15 cellular contexts compared by ENCODE assay signal in the genomic region with DNA sequence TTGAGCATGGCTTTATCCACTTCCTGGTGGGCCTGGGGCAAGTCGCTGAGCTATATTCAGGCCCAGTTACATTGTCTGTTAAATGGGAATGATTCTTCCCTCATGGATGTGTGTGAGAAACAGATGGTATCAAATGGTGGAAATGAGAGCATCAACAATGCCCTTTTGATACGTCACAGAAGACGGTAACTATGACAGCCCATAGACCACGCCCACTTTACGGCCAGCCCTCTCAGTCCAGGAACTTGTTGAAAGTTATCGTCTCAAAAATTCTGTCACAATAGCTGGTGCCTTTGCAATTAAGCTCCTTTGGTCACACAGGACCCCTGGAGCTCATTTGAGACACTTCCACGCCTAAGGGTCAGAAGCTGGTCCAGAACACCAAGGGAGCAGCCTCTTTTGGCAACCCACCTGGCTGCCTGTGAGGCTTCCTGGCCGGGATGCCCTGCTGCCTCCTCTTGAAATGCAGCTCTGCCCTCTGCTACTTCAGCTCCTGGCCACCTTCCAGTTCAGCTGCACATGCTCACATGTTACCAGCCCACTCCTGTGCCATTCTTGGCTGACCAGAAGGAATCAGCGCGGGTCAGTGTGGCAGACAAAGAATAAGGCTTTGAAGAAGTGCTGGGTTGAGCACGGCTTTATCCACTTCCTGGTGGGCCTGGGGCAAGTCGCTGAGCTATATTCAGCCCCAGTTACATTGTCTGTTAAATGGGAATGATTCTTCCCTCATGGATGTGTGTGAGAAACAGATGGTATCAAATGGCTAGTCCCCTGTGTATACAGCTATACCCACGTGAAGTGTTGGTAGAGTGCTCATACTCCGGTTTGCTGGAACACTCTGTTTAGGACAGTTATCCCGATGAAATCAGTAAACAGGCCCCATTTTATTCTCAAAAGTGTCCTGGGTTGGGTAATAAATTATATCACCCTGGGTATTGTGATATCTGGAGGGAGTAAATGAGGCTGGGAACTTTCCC.
DNase-seq lines count a peak whose midpoint lies in the region; ATAC-seq, FAIRE-seq and TF ChIP-seq lines count a peak whose summit lies in the region.
"Had no signal": no experiment of that assay in that cellular context is flagged by ENCODE, and none has a peak within 500 bp of the region (broad histone marks: within the 10 kb centered on the region; RNA-seq: fewer than 3 reads in every experiment).

No MANE protein-coding gene starts in this region.

- no peak overlapping the region for H3K27ac Mint-ChIP-seq in natural killer cell treated with Interleukin-12 subunit alpha and Interleukin-12 subunit beta and Interleukin-15 and Interleukin-18, amount 100 ng/mL, for 72 hours
- H3K27ac Mint-ChIP-seq in osteocyte (ENCODE audit: unreplicated experiment) = no peak overlapping the region
- H3K27ac Mint-ChIP-seq: B cell, memory B cell had no signal

- H3K4me3 Mint-ChIP-seq in natural killer cell treated with Interleukin-12 subunit alpha and Interleukin-12 subunit beta and Interleukin-15 and Interleukin-18, amount 100 ng/mL, for 72 hours = no peak overlapping the region
- no peak overlapping the region for H3K4me3 Mint-ChIP-seq in osteocyte (ENCODE audit: unreplicated experiment)
- H3K4me3 Mint-ChIP-seq: B cell, memory B cell had no signal

- intact Hi-C loops in cardiac septum (cut with DNase I) = no loop called here

- no peaks in the 10 kb centered on the region for H3K36me3 Mint-ChIP-seq in natural killer cell treated with Interleukin-12 subunit alpha and Interleukin-12 subunit beta and Interleukin-15 and Interleukin-18, amount 100 ng/mL, for 72 hours
- H3K36me3 Mint-ChIP-seq in osteocyte (ENCODE audit: unreplicated experiment) = peaks cover 8% of the 10 kb centered on the region

- no peaks in the 10 kb centered on the region for H3K9me3 Mint-ChIP-seq in natural killer cell treated with Interleukin-12 subunit alpha and Interleukin-12 subunit beta and Interleukin-15 and Interleukin-18, amount 100 ng/mL, for 72 hours
- H3K9me3 Mint-ChIP-seq in osteocyte (ENCODE audit: unreplicated experiment) = peaks cover 10% of the 10 kb centered on the region

- FAIRE-seq in GM12891 (lab: Jason Lieb, UNC) = no peak

- no peak for ATAC-seq in natural killer cell treated with Interleukin-12 subunit alpha and Interleukin-12 subunit beta and Interleukin-15 and Interleukin-18, amount 100 ng/mL, for 72 hours
- ATAC-seq in omental fat pad (ENCODE audit: low FRiP score) = no peak

- peaks cover 17 to 26% of the 10 kb centered on the region in 2 donors for H3K4me1 Mint-ChIP-seq in natural killer cell treated with Interleukin-12 subunit alpha and Interleukin-12 subunit beta and Interleukin-15 and Interleukin-18, amount 100 ng/mL, for 72 hours (ENCODE audit: low read depth in 2 of 2)
- H3K4me1 Mint-ChIP-seq in osteocyte (ENCODE audit: unreplicated experiment) = peaks cover 16% of the 10 kb centered on the region

- TF ChIP-seq POLR2A in GM12891 (IDR thresholded peaks at IDR 0.05; ENCODE audit: low read depth, low read length) = no peak

- TF ChIP-seq CTCF in omental fat pad (IDR thresholded peaks at IDR 0.05) (no peak), osteocyte (IDR thresholded peaks at IDR 0.05) (no peak)

- DNase-seq in DMS79 treated with DMSO at 0.1 percent for 48 hours (lab: John Stamatoyannopoulos, UW) (peak; percentile 42), SHP77 treated with DMSO at 0.1 percent for 48 hours (lab: John Stamatoyannopoulos, UW) (peak; percentile 8), cardiac septum (ENCODE audit: low spot score) (peak; percentile 83), putamen (ENCODE audit: low spot score) (peak; percentile 23), omental fat pad (ENCODE audit: low spot score) (no peak), osteocyte (ENCODE audit: extremely low spot score, unreplicated experiment) (no peak), GM12891 (ENCODE audit: insufficient read length, low spot score) (no peak)
- DNase-seq in natural killer cell treated with Interleukin-12 subunit alpha and Interleukin-12 subunit beta and Interleukin-15 and Interleukin-18, amount 100 ng/mL, for 72 hours (ENCODE audit: low spot score) = no peak
- DNase-seq: activated CD4-positive, alpha-beta T cell treated with anti-CD3 and anti-CD28 coated beads, Interleukin-2, amount 50 U/mL, for 4 hours; amniotic stem cell; colonic mucosa; NCI-H1930; NCI-H82 had no signal

- no peaks in the 10 kb centered on the region for H3K27me3 Mint-ChIP-seq in natural killer cell treated with Interleukin-12 subunit alpha and Interleukin-12 subunit beta and Interleukin-15 and Interleukin-18, amount 100 ng/mL, for 72 hours
- H3K27me3 Mint-ChIP-seq in osteocyte (ENCODE audit: unreplicated experiment) = no peaks in the 10 kb centered on the region
- H3K27me3 Mint-ChIP-seq: B cell, memory B cell had no signal

TF ChIP-seq in GM12891, 5 proteins besides CTCF, POLR2A, EP300 and RAD21:
- no peak for TF ChIP-seq TAF1 (IDR thresholded peaks at IDR 0.05; ENCODE audit: low read depth, low read length)
- TF ChIP-seq SPI1 (IDR thresholded peaks at IDR 0.05; ENCODE audit: low read depth, low read length) = no peak
- no peak for TF ChIP-seq POLR2AphosphoS5 (IDR thresholded peaks at IDR 0.05; ENCODE audit: low read depth, low read length)
- TF ChIP-seq POU2F2 (IDR thresholded peaks at IDR 0.05; ENCODE audit: low read depth, low read length) = no peak
- no peak for TF ChIP-seq PAX5 (IDR thresholded peaks at IDR 0.05; ENCODE audit: insufficient read depth, low read length, severe bottlenecking)
TF ChIP-seq in GM12891: peak in this region for 0.

Comparison
In these comparisons a context has a peak if more than half of its experiments do, and no peak if none do; other contexts are left out.
1. DNase-seq: peak in DMS79 treated with DMSO at 0.1 percent for 48 hours (single experiment), SHP77 treated with DMSO at 0.1 percent for 48 hours (single experiment), cardiac septum (single experiment) and putamen (single experiment); none in natural killer cell treated with Interleukin-12 subunit alpha and Interleukin-12 subunit beta and Interleukin-15 and Interleukin-18, amount 100 ng/mL, for 72 hours (single experiment), omental fat pad (single experiment), osteocyte (single experiment) and GM12891 (single experiment).